In the genomic region with DNA sequence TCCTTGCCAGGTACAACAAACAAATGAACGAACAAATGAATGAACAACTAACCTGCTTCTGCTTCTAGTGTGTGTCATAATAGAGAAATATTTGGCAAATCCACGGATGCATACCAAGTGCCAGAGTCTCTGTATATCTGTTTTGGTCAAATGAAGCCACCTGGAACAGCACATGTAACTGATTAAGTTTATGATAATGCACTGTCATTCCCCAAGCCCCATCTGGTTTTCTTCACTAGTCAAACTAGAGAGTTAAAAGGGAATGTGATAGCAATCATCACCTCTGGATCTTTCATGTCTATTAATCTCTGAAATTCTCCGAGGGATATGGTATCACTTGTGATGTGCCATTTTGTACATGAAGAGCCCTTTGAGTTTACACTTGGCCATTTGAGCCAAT, we compare ENCODE assay signal across 18 cellular contexts. TPM values are rescaled to one million over a fixed set of nuclear protein-coding genes. Genes with fewer than 3 reads are reported as not detected.
DNase-seq lines count a peak whose midpoint lies in the region; ATAC-seq and TF ChIP-seq lines count a peak whose summit lies in the region.
"Had no signal": no experiment of that assay in that cellular context is flagged by ENCODE, and none has a peak within 500 bp of the region (broad histone marks: within the 10 kb centered on the region; RNA-seq: fewer than 3 reads in every experiment).

No MANE protein-coding gene starts in this region.

- intact Hi-C loops in esophagus squamous epithelium (cut with DNase I): no loop called here

- no peak for ATAC-seq in HG03175 (IDR thresholded peaks at IDR 0.05; ENCODE audit: unreplicated experiment)
- ATAC-seq: CD8-positive, alpha-beta T cell; HepG2 had no signal

- peak; percentile 51 for DNase-seq in DMS 273 (lab: John Stamatoyannopoulos, UW; ENCODE audit: unreplicated experiment)
- no peak for DNase-seq in DMS 273 treated with DMSO at 0.1 percent for 48 hours (lab: John Stamatoyannopoulos, UW)
- DNase-seq in SK-N-DZ (ENCODE audit: low spot score): peak; percentile 93
- no peak for DNase-seq in esophagus squamous epithelium (lab: John Stamatoyannopoulos, UW)
- peak; percentile 34 for DNase-seq in kidney tubule cell (ENCODE audit: low spot score)
- no peak for DNase-seq in BE2C
- no peak for DNase-seq in tibial nerve (ENCODE audit: low spot score in 2 of 2)
- DNase-seq: CD8-positive, alpha-beta T cell; DMS153; DMS79; GF-D8; HFFc6 had no signal

- TF ChIP-seq POLR2A in esophagus squamous epithelium (IDR thresholded peaks at IDR 0.05) (no peak), tibial nerve (IDR thresholded peaks at IDR 0.05) (no peak)

- H3K27ac ChIP-seq in esophagus squamous epithelium: peak overlapping the region in 3 of 4 donors; percentile 28 to 59 (median 53)
- no peak overlapping the region for H3K27ac ChIP-seq in tibial nerve
- H3K27ac ChIP-seq: 22Rv1; A549; BLaER1 treated with 17β-estradiol and CSF1 and Interleukin-3, amounts not matched to agents 10 nM and 100 nM had no signal

- no peak for TF ChIP-seq EP300 in tibial nerve (IDR thresholded peaks at IDR 0.05)

- H3K27me3 ChIP-seq in esophagus squamous epithelium: no peaks in the 10 kb centered on the region
- H3K27me3 ChIP-seq in BE2C: no peaks in the 10 kb centered on the region
- H3K27me3 ChIP-seq in tibial nerve: no peaks in the 10 kb centered on the region
- H3K27me3 ChIP-seq: BLaER1 treated with 17β-estradiol and CSF1 and Interleukin-3, amounts not matched to agents 10 nM and 100 nM had no signal

- TF ChIP-seq CTCF in esophagus squamous epithelium (IDR thresholded peaks at IDR 0.05) (no peak), BE2C (IDR thresholded peaks at IDR 0.05; ENCODE audit: low read depth, low read length) (no peak), tibial nerve (IDR thresholded peaks at IDR 0.05) (no peak)

- H3K4me1 ChIP-seq in esophagus squamous epithelium (peaks cover 0 to 53% (median 9%) of the 10 kb centered on the region in 3 donors), BE2C (peaks cover 3% of the 10 kb centered on the region), tibial nerve (no peaks in the 10 kb centered on the region)
- H3K4me1 ChIP-seq: A549 had no signal

- WGBS in esophagus squamous epithelium, 2 donors: 54 to 70% methylated on average over 3 of the region's 3 CpGs
- 62 to 73% methylated on average over 3 of the region's 3 CpGs for WGBS in tibial nerve, 2 donors

- H3K4me3 ChIP-seq in esophagus squamous epithelium (no peak overlapping the region), BE2C (ENCODE audit: low read depth, low read length) (no peak overlapping the region), tibial nerve (no peak overlapping the region)
- H3K4me3 ChIP-seq: A549; BLaER1 treated with 17β-estradiol and CSF1 and Interleukin-3, amounts not matched to agents 10 nM and 100 nM; GM23338 had no signal

- no peaks in the 10 kb centered on the region for H3K9me3 ChIP-seq in esophagus squamous epithelium
- no peaks in the 10 kb centered on the region for H3K9me3 ChIP-seq in BE2C
- H3K9me3 ChIP-seq in tibial nerve: no peaks in the 10 kb centered on the region
- H3K9me3 ChIP-seq: A549 had no signal

- no peaks in the 10 kb centered on the region for H3K36me3 ChIP-seq in esophagus squamous epithelium
- H3K36me3 ChIP-seq in BE2C: no peaks in the 10 kb centered on the region
- no peaks in the 10 kb centered on the region for H3K36me3 ChIP-seq in tibial nerve
- H3K36me3 ChIP-seq: BLaER1 treated with 17β-estradiol and CSF1 and Interleukin-3, amounts not matched to agents 10 nM and 100 nM had no signal

RNA-seq across cellular contexts. Expression of a gene that starts 21.0 kb away (rescaled TPM):
- polyA plus RNA-seq in SK-N-DZ (2014; cell fraction: cytosol; rRNA removed): 5.2 TPM in 2 replicates
- polyA plus RNA-seq in SK-N-DZ (2014; cell fraction: nucleus; rRNA removed): 6.7 and 23.3 TPM in 2 replicates
- total RNA-seq in esophagus squamous epithelium (10 to 100 TPM in 3 of 4 donors, 1 to 10 TPM in 1; 8.3 to 18.1 (median 15.0) TPM), tibial nerve (10 to 100 TPM; 13.2 to 23.2 (median 17.6) TPM)
- polyA plus RNA-seq in BE2C (2012; ENCODE audit: insufficient read depth, insufficient read length, low read depth): 36.2 TPM

Comparison
In these comparisons a context has a peak if more than half of its experiments do, and no peak if none do; other contexts are left out.
1. DNase-seq: peak in DMS 273 (single experiment), SK-N-DZ (single experiment) and kidney tubule cell (single experiment); none in DMS 273 treated with DMSO at 0.1 percent for 48 hours (single experiment), esophagus squamous epithelium (single experiment), BE2C (single experiment) and tibial nerve (0 of 2).
2. H3K27ac ChIP-seq: peak in esophagus squamous epithelium (3 of 4); none in tibial nerve (0 of 4).